In genomic region chr11:34525098-34525497, GRCh38 we compare ENCODE assay signal across 11 cellular contexts. TPM values are rescaled to one million over a fixed set of nuclear protein-coding genes. Genes with fewer than 3 reads are reported as not detected.
"Had no signal": no experiment of that assay in that cellular context is flagged by ENCODE, and none has a peak within 500 bp of the region (broad histone marks: within the 10 kb centered on the region; RNA-seq: fewer than 3 reads in every experiment).

No MANE protein-coding gene starts in this region.

- H3K4me1 ChIP-seq: HAP-1 had no signal

- H2AFZ ChIP-seq: GM23248 had no signal

- H3K4me3 Mint-ChIP-seq: HFFc6 had no signal

- DNase-seq: GM23248, GOT3, H7, HFFc6, IMR-90, KBM-7 had no signal

- H3K27ac Mint-ChIP-seq: HFFc6 had no signal

- H3K9ac ChIP-seq: GM23248 had no signal

- H3K27ac ChIP-seq: GM23248, HL-60 had no signal

- ATAC-seq: HCT116 had no signal

- H3K4me3 ChIP-seq: GM23248, HAP-1 had no signal

- H3K9me3 ChIP-seq: HAP-1 had no signal

- H3K36me3 ChIP-seq: HAP-1 had no signal

- H3K9me3 Mint-ChIP-seq: HFFc6 had no signal

RNA-seq across cellular contexts. Expression of gene ELF5, which starts 11.5 kb away (rescaled TPM):
- total RNA-seq: GM23248, H4, H7, HFFc6, HT1080, IMR-90 had no signal
- polyA plus RNA-seq: GM23248, IMR-90 had no signal
